Comparison of ENCODE assay signal across 1 cellular context in the genomic region with DNA sequence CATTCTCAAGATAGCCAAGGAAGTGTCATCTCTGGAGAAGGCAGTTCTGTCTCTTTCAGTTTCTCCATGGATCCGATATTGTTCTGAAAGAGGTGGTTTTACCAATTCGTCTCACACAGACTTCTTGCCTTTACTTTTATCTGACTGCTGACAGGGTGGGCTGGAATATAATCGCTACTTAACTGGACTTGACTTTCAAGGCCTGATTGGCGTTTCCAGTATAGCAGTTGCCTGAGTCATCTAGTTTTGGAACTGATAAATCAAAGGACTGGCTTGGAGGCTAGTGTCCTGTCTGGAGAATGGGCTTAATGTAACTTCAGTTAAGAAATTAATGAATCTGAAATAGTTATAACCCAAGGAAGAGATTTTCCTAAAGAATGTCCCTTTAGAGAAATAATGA.
A peak's percentile ranks its signal among the peaks of the same experiment; 100 is the strongest.
TF ChIP-seq lines count a peak whose summit lies in the region.

No MANE protein-coding gene starts in this region.

TF ChIP-seq in K562, 482 proteins besides CTCF, POLR2A, EP300 and RAD21 (continued from another document):
- TF ChIP-seq ZNF347 (CRISPR knock-in tag; IDR thresholded peaks at IDR 0.05; ENCODE audit: low read depth), result no peak
- TF ChIP-seq SAFB (IDR thresholded peaks at IDR 0.05; ENCODE audit: borderline replicate concordance, low read depth, low read length), result no peak
- peak; percentile 54; the same call in 1 of the 2 replicates for TF ChIP-seq ZNF316 (IDR thresholded peaks at IDR 0.05)
- no peak for TF ChIP-seq SOX6 (IDR thresholded peaks at IDR 0.05)
- TF ChIP-seq ZNF551 (CRISPR knock-in tag; IDR thresholded peaks at IDR 0.05), result no peak
- TF ChIP-seq, protein P1, sequence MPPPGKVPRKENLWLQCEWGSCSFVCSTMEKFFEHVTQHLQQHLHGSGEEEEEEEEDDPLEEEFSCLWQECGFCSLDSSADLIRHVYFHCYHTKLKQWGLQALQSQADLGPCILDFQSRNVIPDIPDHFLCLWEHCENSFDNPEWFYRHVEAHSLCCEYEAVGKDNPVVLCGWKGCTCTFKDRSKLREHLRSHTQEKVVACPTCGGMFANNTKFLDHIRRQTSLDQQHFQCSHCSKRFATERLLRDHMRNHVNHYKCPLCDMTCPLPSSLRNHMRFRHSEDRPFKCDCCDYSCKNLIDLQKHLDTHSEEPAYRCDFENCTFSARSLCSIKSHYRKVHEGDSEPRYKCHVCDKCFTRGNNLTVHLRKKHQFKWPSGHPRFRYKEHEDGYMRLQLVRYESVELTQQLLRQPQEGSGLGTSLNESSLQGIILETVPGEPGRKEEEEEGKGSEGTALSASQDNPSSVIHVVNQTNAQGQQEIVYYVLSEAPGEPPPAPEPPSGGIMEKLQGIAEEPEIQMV (tag; conservative IDR thresholded peaks at IDR 0.05; ENCODE audit: low read depth), result no peak
- TF ChIP-seq TSC22D4 (tag; IDR thresholded peaks at IDR 0.05), result no peak
- TF ChIP-seq ZNF75A (CRISPR knock-in tag; IDR thresholded peaks at IDR 0.05), result no peak
- TF ChIP-seq STAT5B (CRISPR knock-in tag; IDR thresholded peaks at IDR 0.05), result no peak
- no peak for TF ChIP-seq ZNF354B (CRISPR knock-in tag; IDR thresholded peaks at IDR 0.05)
- TF ChIP-seq MEIS2 (IDR thresholded peaks at IDR 0.05; ENCODE audit: partially characterized antibody), result peak; percentile 63
- TF ChIP-seq BMI1 (IDR thresholded peaks at IDR 0.05; ENCODE audit: low read length), result no peak
- TF ChIP-seq, protein P2, sequence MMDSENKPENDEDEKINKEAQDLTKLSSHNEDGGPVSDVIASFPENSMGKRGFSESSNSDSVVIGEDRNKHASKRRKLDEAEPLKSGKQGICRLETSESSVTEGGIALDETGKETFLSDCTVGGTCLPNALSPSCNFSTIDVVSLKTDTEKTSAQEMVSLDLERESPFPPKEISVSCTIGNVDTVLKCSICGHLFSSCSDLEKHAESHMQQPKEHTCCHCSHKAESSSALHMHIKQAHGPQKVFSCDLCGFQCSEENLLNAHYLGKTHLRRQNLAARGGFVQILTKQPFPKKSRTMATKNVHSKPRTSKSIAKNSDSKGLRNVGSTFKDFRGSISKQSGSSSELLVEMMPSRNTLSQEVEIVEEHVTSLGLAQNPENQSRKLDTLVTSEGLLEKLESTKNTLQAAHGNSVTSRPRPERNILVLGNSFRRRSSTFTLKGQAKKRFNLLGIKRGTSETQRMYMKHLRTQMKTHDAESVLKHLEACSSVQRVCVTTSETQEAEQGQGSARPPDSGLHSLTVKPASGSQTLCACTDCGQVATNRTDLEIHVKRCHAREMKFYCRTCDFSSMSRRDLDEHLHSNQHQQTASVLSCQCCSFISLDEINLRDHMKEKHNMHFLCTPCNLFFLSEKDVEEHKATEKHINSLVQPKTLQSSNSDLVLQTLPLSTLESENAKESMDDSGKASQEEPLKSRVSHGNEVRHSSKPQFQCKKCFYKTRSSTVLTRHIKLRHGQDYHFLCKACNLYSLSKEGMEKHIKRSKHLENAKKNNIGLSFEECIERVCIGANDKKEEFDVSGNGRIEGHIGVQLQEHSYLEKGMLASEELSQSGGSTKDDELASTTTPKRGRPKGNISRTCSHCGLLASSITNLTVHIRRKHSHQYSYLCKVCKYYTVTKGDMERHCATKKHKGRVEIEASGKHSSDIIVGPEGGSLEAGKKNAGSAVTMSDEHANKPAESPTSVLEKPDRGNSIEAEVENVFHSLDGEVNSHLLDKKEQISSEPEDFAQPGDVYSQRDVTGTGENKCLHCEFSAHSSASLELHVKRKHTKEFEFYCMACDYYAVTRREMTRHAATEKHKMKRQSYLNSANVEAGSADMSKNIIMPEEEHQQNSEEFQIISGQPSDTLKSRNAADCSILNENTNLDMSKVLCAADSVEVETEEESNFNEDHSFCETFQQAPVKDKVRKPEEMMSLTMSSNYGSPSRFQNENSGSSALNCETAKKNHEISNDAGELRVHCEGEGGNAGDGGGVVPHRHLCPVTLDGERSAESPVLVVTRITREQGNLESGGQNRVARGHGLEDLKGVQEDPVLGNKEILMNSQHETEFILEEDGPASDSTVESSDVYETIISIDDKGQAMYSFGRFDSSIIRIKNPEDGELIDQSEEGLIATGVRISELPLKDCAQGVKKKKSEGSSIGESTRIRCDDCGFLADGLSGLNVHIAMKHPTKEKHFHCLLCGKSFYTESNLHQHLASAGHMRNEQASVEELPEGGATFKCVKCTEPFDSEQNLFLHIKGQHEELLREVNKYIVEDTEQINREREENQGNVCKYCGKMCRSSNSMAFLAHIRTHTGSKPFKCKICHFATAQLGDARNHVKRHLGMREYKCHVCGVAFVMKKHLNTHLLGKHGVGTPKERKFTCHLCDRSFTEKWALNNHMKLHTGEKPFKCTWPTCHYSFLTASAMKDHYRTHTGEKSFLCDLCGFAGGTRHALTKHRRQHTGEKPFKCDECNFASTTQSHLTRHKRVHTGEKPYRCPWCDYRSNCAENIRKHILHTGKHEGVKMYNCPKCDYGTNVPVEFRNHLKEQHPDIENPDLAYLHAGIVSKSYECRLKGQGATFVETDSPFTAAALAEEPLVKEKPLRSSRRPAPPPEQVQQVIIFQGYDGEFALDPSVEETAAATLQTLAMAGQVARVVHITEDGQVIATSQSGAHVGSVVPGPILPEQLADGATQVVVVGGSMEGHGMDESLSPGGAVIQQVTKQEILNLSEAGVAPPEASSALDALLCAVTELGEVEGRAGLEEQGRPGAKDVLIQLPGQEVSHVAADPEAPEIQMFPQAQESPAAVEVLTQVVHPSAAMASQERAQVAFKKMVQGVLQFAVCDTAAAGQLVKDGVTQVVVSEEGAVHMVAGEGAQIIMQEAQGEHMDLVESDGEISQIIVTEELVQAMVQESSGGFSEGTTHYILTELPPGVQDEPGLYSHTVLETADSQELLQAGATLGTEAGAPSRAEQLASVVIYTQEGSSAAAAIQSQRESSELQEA (IDR thresholded peaks at IDR 0.05; ENCODE audit: low read depth), result no peak
- TF ChIP-seq DPF2 (IDR thresholded peaks at IDR 0.05), result peak; percentile 74
- no peak for TF ChIP-seq STAG1 (CRISPR knock-in tag; IDR thresholded peaks at IDR 0.05; ENCODE audit: borderline replicate concordance)
